ENCODE assay signal across 8 cellular contexts in the genomic region with DNA sequence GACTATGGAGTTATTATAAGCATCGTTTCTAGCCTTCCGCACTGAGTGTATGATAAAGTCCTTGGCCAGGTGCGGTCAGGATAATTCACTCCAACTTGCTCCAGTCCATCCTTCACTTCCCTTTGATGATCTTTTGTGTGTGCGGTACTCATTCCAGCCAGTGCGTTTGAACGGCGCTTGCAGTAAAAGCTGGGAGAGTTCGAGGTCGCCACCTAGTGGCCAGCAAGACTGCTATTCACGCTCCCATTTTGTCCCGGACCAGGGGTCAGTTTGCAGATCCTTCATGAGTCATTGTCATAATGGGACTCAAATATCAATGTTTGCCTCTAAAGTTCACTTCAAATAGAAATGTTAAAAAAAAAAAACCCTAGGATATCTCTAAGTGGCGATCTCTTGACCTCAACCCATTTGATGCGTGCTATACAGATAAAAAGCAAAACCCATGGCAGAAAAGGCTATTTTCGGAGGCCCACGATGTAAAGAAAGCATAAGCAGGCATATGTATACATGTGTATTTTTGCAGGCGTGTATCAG.
DNase-seq lines count a peak whose midpoint lies in the region; ATAC-seq and TF ChIP-seq lines count a peak whose summit lies in the region.

No MANE protein-coding gene starts in this region.

- H3K36me3 Mint-ChIP-seq in neural crest cell (ENCODE audit: low read depth): no peaks in the 10 kb centered on the region

- H3K27me3 ChIP-seq in esophagus squamous epithelium: no peaks in the 10 kb centered on the region

- no peaks in the 10 kb centered on the region for H3K4me1 ChIP-seq in esophagus squamous epithelium

- peaks cover 33% of the 10 kb centered on the region for H3K27me3 Mint-ChIP-seq in neural crest cell (ENCODE audit: low read depth)

- peak; percentile 39 for DNase-seq in AG10803 (ENCODE audit: low read depth)
- peak; percentile 74 for DNase-seq in NCI-H1105 treated with DMSO at 0.1 percent for 48 hours (lab: John Stamatoyannopoulos, UW)
- DNase-seq in SKM-1 treated with dmso at 0.1 percent for 144 hours (lab: John Stamatoyannopoulos, UW; ENCODE audit: unreplicated experiment): peak; percentile 59
- DNase-seq in esophagus squamous epithelium (lab: John Stamatoyannopoulos, UW): no peak
- DNase-seq in neural crest cell (ENCODE audit: low read depth, low spot score): peak; percentile 75

- H3K27ac ChIP-seq in esophagus squamous epithelium: no peak overlapping the region

- H3K36me3 ChIP-seq in esophagus squamous epithelium: no peaks in the 10 kb centered on the region

- no peaks in the 10 kb centered on the region for H3K9me3 Mint-ChIP-seq in neural crest cell

- H3K4me3 Mint-ChIP-seq in neural crest cell: no peak overlapping the region

- intact Hi-C loops in esophagus squamous epithelium (cut with DNase I): no loop called here

- H3K4me3 ChIP-seq in AG10803 (ENCODE audit: low read length) (no peak overlapping the region), esophagus squamous epithelium (no peak overlapping the region)

- no peak for TF ChIP-seq POLR2A in esophagus squamous epithelium (IDR thresholded peaks at IDR 0.05)

- ATAC-seq in GM18502 (IDR thresholded peaks at IDR 0.05; ENCODE audit: poor library complexity, unreplicated experiment) (peak; percentile 43), GM21526 (IDR thresholded peaks at IDR 0.05; ENCODE audit: low FRiP score, unreplicated experiment) (no peak), GM21360 (IDR thresholded peaks at IDR 0.05; ENCODE audit: unreplicated experiment) (no peak)

- 22 to 29% methylated on average over 15 to 16 of the region's 16 CpGs for WGBS in esophagus squamous epithelium, 2 donors

- H3K4me1 Mint-ChIP-seq in neural crest cell: no peaks in the 10 kb centered on the region

- no peaks in the 10 kb centered on the region for H3K9me3 ChIP-seq in esophagus squamous epithelium

- peak; percentile 59 for TF ChIP-seq CTCF in AG10803 (conservative IDR thresholded peaks at IDR 0.05; ENCODE audit: low read length)
- peak; percentile 26 to 84 (median 74) for TF ChIP-seq CTCF in esophagus squamous epithelium (IDR thresholded peaks at IDR 0.05)
- peak; percentile 98 for TF ChIP-seq CTCF in neural crest cell (conservative IDR thresholded peaks at IDR 0.05)

- H3K27ac Mint-ChIP-seq in neural crest cell (ENCODE audit: unreplicated experiment): no peak overlapping the region
